In the genomic region with DNA sequence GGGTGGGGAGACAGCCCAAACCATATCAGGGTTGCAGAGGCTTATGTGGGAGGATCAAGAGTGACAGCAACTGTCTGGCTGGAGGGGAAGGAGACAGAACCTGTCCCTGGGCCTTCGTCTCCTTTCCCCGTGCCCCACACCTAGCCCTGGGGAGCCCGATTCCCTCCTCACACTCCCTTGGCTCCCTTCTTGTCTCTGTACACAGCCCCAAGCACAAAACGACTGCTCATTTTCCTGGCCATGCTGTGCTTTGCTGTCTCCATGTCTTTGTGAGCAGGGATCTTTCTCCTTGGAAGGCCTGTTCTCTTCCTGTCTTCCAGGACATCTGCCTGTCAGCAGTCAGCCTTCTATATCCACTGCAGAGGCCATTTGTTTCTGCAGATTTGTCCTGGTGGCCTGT, we compare ENCODE assay signal across 1 cellular context.
TF ChIP-seq lines count a peak whose summit lies in the region.

No MANE protein-coding gene starts in this region.

TF ChIP-seq in H1, 55 proteins besides CTCF, POLR2A, EP300 and RAD21 (continued from another document):
- TF ChIP-seq EGR1 (IDR thresholded peaks at IDR 0.05; ENCODE audit: borderline replicate concordance, low read depth, low read length), result no peak
- TF ChIP-seq POU5F1 (IDR thresholded peaks at IDR 0.05; ENCODE audit: low read depth, low read length), result no peak
- no peak for TF ChIP-seq TBP (IDR thresholded peaks at IDR 0.05; ENCODE audit: low read depth, low read length)
- TF ChIP-seq CREB1 (IDR thresholded peaks at IDR 0.05), result no peak
- TF ChIP-seq KDM1A (IDR thresholded peaks at IDR 0.05; ENCODE audit: borderline replicate concordance, low read length), result no peak
- TF ChIP-seq YY1 (IDR thresholded peaks at IDR 0.05; ENCODE audit: low read depth, low read length), result no peak
- no peak for TF ChIP-seq JUND (IDR thresholded peaks at IDR 0.05; ENCODE audit: low read length)
- no peak for TF ChIP-seq HDAC2 (IDR thresholded peaks at IDR 0.05; ENCODE audit: borderline replicate concordance in 1 of 2, low read depth in 2 of 2, low read length in 2 of 2)
- TF ChIP-seq GABPA (IDR thresholded peaks at IDR 0.05; ENCODE audit: borderline replicate concordance, insufficient read depth, low read length), result no peak
- TF ChIP-seq PHF8 (conservative IDR thresholded peaks at IDR 0.05; ENCODE audit: low read depth, low read length), result no peak
- no peak for TF ChIP-seq SIN3A (conservative IDR thresholded peaks at IDR 0.05 in 1 of 2, IDR thresholded peaks at IDR 0.05 in 1 of 2; ENCODE audit: low read depth in 1 of 2, low read length in 2 of 2)
- no peak for TF ChIP-seq TAF1 (IDR thresholded peaks at IDR 0.05; ENCODE audit: low read depth, low read length)
- no peak for TF ChIP-seq HDAC6 (IDR thresholded peaks at IDR 0.05; ENCODE audit: low read depth, low read length)
- TF ChIP-seq GTF2F1 (IDR thresholded peaks at IDR 0.05; ENCODE audit: borderline replicate concordance, low read depth, low read length), result no peak
